9 cellular contexts compared by ENCODE assay signal in the genomic region with DNA sequence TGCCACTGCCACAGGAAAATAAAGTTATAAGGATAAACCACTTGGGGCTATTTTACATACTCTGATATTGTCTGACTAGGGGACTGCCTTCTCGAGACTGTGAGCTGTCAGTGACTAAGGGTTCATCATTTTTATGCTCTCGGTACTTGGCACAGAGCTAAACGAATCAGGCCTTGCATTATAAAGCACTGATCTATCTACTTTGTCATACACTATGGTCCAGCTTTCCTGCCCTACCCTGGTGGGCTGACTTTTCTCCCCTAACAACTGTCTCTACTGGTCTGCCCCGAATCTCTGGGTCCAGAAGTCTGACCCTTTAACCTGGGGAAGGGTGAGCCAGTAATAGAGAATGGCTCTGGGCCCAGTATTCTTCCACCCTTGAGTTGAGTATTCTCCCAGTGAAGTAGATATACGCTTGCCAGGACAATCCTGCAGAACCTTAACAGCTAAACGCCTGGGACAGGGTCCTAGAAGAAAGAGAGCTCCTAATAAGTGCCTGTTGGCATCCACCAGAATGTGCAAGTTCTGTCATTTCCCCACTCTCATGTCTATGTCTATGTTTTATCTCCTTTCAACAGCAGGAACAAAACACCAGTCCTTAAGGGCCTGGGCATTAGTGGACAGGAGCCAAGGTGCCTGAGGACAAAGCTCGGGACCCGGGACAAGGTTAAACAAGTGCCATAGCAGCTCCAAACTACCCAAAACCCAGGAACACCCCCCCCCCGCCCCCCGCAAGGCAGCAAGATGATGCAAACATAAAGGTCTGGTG. TPM values are rescaled to one million over a fixed set of nuclear protein-coding genes. Genes with fewer than 3 reads are reported as not detected.
DNase-seq lines count a peak whose midpoint lies in the region; ATAC-seq, FAIRE-seq and TF ChIP-seq lines count a peak whose summit lies in the region.
"Had no signal": no experiment of that assay in that cellular context is flagged by ENCODE, and none has a peak within 500 bp of the region (broad histone marks: within the 10 kb centered on the region; RNA-seq: fewer than 3 reads in every experiment).

No MANE protein-coding gene starts in this region.

- H3K4me3 ChIP-seq in bronchial epithelial cell (ENCODE audit: low read depth, low read length) = peak overlapping the region; percentile 75

- H3K9me3 Mint-ChIP-seq in activated T-cell treated with anti-CD3 and anti-CD28 coated beads, Interleukin-2, amount 50 U/mL, for 72 hours = no peaks in the 10 kb centered on the region
- H3K9me3 Mint-ChIP-seq in type B pancreatic cell = no peaks in the 10 kb centered on the region

- peaks cover 5% of the 10 kb centered on the region for H3K4me1 Mint-ChIP-seq in activated T-cell treated with anti-CD3 and anti-CD28 coated beads, Interleukin-2, amount 50 U/mL, for 72 hours (ENCODE audit: low read depth)
- peaks cover 27% of the 10 kb centered on the region for H3K4me1 Mint-ChIP-seq in type B pancreatic cell (ENCODE audit: unreplicated experiment)

- H3K27me3 ChIP-seq in bronchial epithelial cell (ENCODE audit: control insufficient read depth, insufficient read depth, low read length) (no peaks in the 10 kb centered on the region), layer of hippocampus (ENCODE audit: control insufficient read depth, insufficient read depth, low read length) (no peaks in the 10 kb centered on the region)

- no peak for FAIRE-seq in bronchial epithelial cell (lab: Jason Lieb, UNC)

- H3K27ac ChIP-seq in layer of hippocampus (ENCODE audit: low read depth, low read length) = peak overlapping the region; percentile 85

- no peak overlapping the region for H3K27ac Mint-ChIP-seq in activated T-cell treated with anti-CD3 and anti-CD28 coated beads, Interleukin-2, amount 50 U/mL, for 72 hours
- H3K27ac Mint-ChIP-seq in type B pancreatic cell = peak overlapping the region; percentile 58

- peak overlapping the region; percentile 61 to 66 for H3K4me3 Mint-ChIP-seq in activated T-cell treated with anti-CD3 and anti-CD28 coated beads, Interleukin-2, amount 50 U/mL, for 72 hours
- peak overlapping the region; percentile 89 for H3K4me3 Mint-ChIP-seq in type B pancreatic cell

- DNase-seq in activated T-cell treated with anti-CD3 and anti-CD28 coated beads, Interleukin-2, amount 50 U/mL, for 72 hours = no peak
- no peak for DNase-seq in activated T-cell treated with anti-CD3 and anti-CD28 coated beads for 4 hours
- DNase-seq in bronchial epithelial cell (ENCODE audit: low read depth) = peak; percentile 88
- DNase-seq in type B pancreatic cell (ENCODE audit: extremely low spot score, unreplicated experiment) = no peak
- no peak for DNase-seq in foreskin melanocyte
- no peak for DNase-seq in stimulated activated CD4-positive, alpha-beta T cell treated with anti-CD3 and anti-CD28 coated beads, Interleukin-4, amount 100 ng/mL, for 24 hours
- no peak for DNase-seq in activated CD4-positive, CD25-positive, alpha-beta regulatory T cell (lab: John Stamatoyannopoulos, UW)
- DNase-seq: effector CD4-positive, alpha-beta T cell had no signal

- peaks cover 0 to 1% of the 10 kb centered on the region in 2 donors for H3K36me3 Mint-ChIP-seq in activated T-cell treated with anti-CD3 and anti-CD28 coated beads, Interleukin-2, amount 50 U/mL, for 72 hours (ENCODE audit: insufficient read depth in 2 of 2)
- H3K36me3 Mint-ChIP-seq in type B pancreatic cell = peaks cover 16% of the 10 kb centered on the region

- H3K36me3 ChIP-seq in bronchial epithelial cell (ENCODE audit: control insufficient read depth, insufficient read depth, low read length) = peaks cover 1% of the 10 kb centered on the region

- TF ChIP-seq CTCF in bronchial epithelial cell (IDR thresholded peaks at IDR 0.05; ENCODE audit: insufficient read depth, low read length, severe bottlenecking) = no peak
- TF ChIP-seq CTCF in type B pancreatic cell (conservative IDR thresholded peaks at IDR 0.05) = no peak

- ATAC-seq in activated T-cell treated with anti-CD3 and anti-CD28 coated beads, Interleukin-2, amount 50 U/mL, for 72 hours (replicated peaks in 1 of 2) = no peak

- peaks cover 74% of the 10 kb centered on the region for H3K27me3 Mint-ChIP-seq in activated T-cell treated with anti-CD3 and anti-CD28 coated beads, Interleukin-2, amount 50 U/mL, for 72 hours (ENCODE audit: low read depth)
- H3K27me3 Mint-ChIP-seq in type B pancreatic cell = peaks cover 24% of the 10 kb centered on the region

RNA-seq across cellular contexts. Expression of a gene that starts 1.3 kb away (rescaled TPM):
- total RNA-seq in activated T-cell treated with anti-CD3 and anti-CD28 coated beads, Interleukin-2, amount 50 U/mL, for 72 hours = under 1 TPM in 1 of 2 donors, not detected in 1; 0.74 TPM
- total RNA-seq in bronchial epithelial cell = 41.1 and 42.1 TPM in 2 replicates
- total RNA-seq in type B pancreatic cell (ENCODE audit: low replicate concordance) = 13.9 and 15.7 TPM in 2 replicates

RNA-seq across cellular contexts. Expression of a gene that starts 39.5 kb away (rescaled TPM):
- under 1 TPM; 0.62 to 0.74 TPM for total RNA-seq in activated T-cell treated with anti-CD3 and anti-CD28 coated beads, Interleukin-2, amount 50 U/mL, for 72 hours
- total RNA-seq in bronchial epithelial cell (0.79 and 1.3 TPM in 2 replicates), type B pancreatic cell (ENCODE audit: low replicate concordance) (2.7 and 5.3 TPM in 2 replicates)

RNA-seq across cellular contexts. Expression of a gene that starts 39.9 kb away (rescaled TPM):
- 1 to 10 TPM in 1 of 2 donors, under 1 TPM in 1; 0.41 to 2.2 TPM for total RNA-seq in activated T-cell treated with anti-CD3 and anti-CD28 coated beads, Interleukin-2, amount 50 U/mL, for 72 hours
- total RNA-seq in bronchial epithelial cell (4.7 and 5.5 TPM in 2 replicates), type B pancreatic cell (ENCODE audit: low replicate concordance) (6.7 and 13.4 TPM in 2 replicates)
